ENCODE assay signal across 35 cellular contexts in the genomic region with DNA sequence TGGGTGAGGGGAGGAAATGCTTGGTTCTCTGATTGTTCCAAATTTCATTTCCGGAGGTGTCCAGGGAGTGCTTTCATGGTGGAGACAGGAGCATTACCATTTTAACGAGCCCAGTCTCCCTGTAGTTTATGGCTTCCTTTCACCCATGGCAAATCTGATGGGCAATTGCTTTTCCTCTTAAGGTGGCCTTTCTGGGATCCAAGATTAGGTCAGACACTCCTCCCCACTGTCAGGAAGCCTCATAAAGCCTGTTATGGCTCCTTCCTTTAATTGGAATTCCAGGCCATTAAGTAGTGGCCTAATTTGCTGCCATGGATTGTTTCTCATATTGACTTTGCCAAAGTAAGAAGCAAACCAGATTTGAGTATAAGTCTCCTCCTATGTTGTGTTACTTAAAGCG.
"Had no signal": no experiment of that assay in that cellular context is flagged by ENCODE, and none has a peak within 500 bp of the region (broad histone marks: within the 10 kb centered on the region; RNA-seq: fewer than 3 reads in every experiment).

No MANE protein-coding gene starts in this region.

- DNase-seq: activated CD4-positive, alpha-beta memory T cell treated with anti-CD3 and anti-CD28 coated beads, Interleukin-2, amount 10 ng/mL, durations not matched to agents 7 days and 5 days; activated CD4-positive, alpha-beta T cell treated with anti-CD3 and anti-CD28 coated beads for 1 hour; activated CD4-positive, alpha-beta T cell treated with anti-CD3 and anti-CD28 coated beads for 48 hours; activated CD4-positive, CD25-positive, alpha-beta regulatory T cell; activated CD8-positive, alpha-beta memory T cell treated with anti-CD3 and anti-CD28 coated beads for 24 hours; activated CD8-positive, alpha-beta memory T cell treated with anti-CD3 and anti-CD28 coated beads, Interleukin-2, amount 10 ng/mL, durations not matched to agents 7 days and 5 days; activated CD8-positive, alpha-beta memory T cell treated with anti-CD3 and anti-CD28 coated beads, Interleukin-2, amount 50 U/mL, for 48 hours; activated effector memory CD4-positive, alpha-beta T cell treated with Interleukin-2 at 50 U/mL for 16 hours; activated naive CD4-positive, alpha-beta T cell treated with anti-CD3 and anti-CD28 coated beads, Interleukin-2, amount 10 ng/mL, durations not matched to agents 7 days and 5 days; activated naive CD8-positive, alpha-beta T cell treated with anti-CD3 and anti-CD28 coated beads, Interleukin-2, amount 50 U/mL, for 24 hours; activated T-cell treated with anti-CD3 and anti-CD28 coated beads, Interleukin-2, amount 50 U/mL, for 48 hours; anterior cingulate cortex; caudate nucleus; cerebellar nuclear complex; NCI-H1092 treated with DMSO at 0.1 percent for 48 hours; NCI-H1417; NCI-H146; NCI-H187; NCI-H2029 treated with DMSO at 0.1 percent for 48 hours; NCI-H2107; NCI-H2171; NCI-H510A; NCI-H526; NCI-H774; RPMI8226; SHP77 treated with DMSO at 0.1 percent for 48 hours; SW 1271; T-helper 1 cell; T-helper 2 cell; T-helper 9 cell had no signal

- ATAC-seq: activated CD8-positive, alpha-beta memory T cell treated with anti-CD3 and anti-CD28 coated beads, Interleukin-2, amount 10 ng/mL, durations not matched to agents 7 days and 5 days; activated naive CD8-positive, alpha-beta T cell treated with anti-CD3 and anti-CD28 coated beads, Interleukin-2, amount 50 U/mL, for 24 hours; Panc1 had no signal

- H3K9me3 Mint-ChIP-seq: activated CD4-positive, alpha-beta memory T cell treated with anti-CD3 and anti-CD28 coated beads, Interleukin-2, amount 10 ng/mL, durations not matched to agents 7 days and 5 days; activated naive CD4-positive, alpha-beta T cell treated with anti-CD3 and anti-CD28 coated beads, Interleukin-2, amount 10 ng/mL, durations not matched to agents 7 days and 5 days; activated naive CD8-positive, alpha-beta T cell treated with anti-CD3 and anti-CD28 coated beads, Interleukin-2, amount 50 U/mL, for 24 hours had no signal

- H3K4me3 Mint-ChIP-seq: activated CD4-positive, alpha-beta memory T cell treated with anti-CD3 and anti-CD28 coated beads, Interleukin-2, amount 10 ng/mL, durations not matched to agents 7 days and 5 days; activated CD8-positive, alpha-beta memory T cell treated with anti-CD3 and anti-CD28 coated beads, Interleukin-2, amount 10 ng/mL, durations not matched to agents 7 days and 5 days; activated naive CD4-positive, alpha-beta T cell treated with anti-CD3 and anti-CD28 coated beads, Interleukin-2, amount 10 ng/mL, durations not matched to agents 7 days and 5 days; activated naive CD8-positive, alpha-beta T cell; activated naive CD8-positive, alpha-beta T cell treated with anti-CD3 and anti-CD28 coated beads, Interleukin-2, amount 50 U/mL, for 24 hours had no signal

- H3K27ac Mint-ChIP-seq: activated CD4-positive, alpha-beta memory T cell treated with anti-CD3 and anti-CD28 coated beads, Interleukin-2, amount 10 ng/mL, durations not matched to agents 7 days and 5 days; activated CD8-positive, alpha-beta memory T cell treated with anti-CD3 and anti-CD28 coated beads, Interleukin-2, amount 10 ng/mL, durations not matched to agents 7 days and 5 days; activated naive CD4-positive, alpha-beta T cell treated with anti-CD3 and anti-CD28 coated beads, Interleukin-2, amount 10 ng/mL, durations not matched to agents 7 days and 5 days; activated naive CD8-positive, alpha-beta T cell; activated naive CD8-positive, alpha-beta T cell treated with anti-CD3 and anti-CD28 coated beads, Interleukin-2, amount 50 U/mL, for 24 hours had no signal

- H3K36me3 Mint-ChIP-seq: activated CD8-positive, alpha-beta memory T cell treated with anti-CD3 and anti-CD28 coated beads, Interleukin-2, amount 10 ng/mL, durations not matched to agents 7 days and 5 days; activated naive CD4-positive, alpha-beta T cell treated with anti-CD3 and anti-CD28 coated beads, Interleukin-2, amount 10 ng/mL, durations not matched to agents 7 days and 5 days; activated naive CD8-positive, alpha-beta T cell; brain had no signal

- FAIRE-seq: bronchial epithelial cell had no signal

- H3K27ac ChIP-seq: VCaP had no signal

- H3K4me1 Mint-ChIP-seq: activated CD4-positive, alpha-beta memory T cell treated with anti-CD3 and anti-CD28 coated beads, Interleukin-2, amount 10 ng/mL, durations not matched to agents 7 days and 5 days; activated CD8-positive, alpha-beta memory T cell treated with anti-CD3 and anti-CD28 coated beads, Interleukin-2, amount 10 ng/mL, durations not matched to agents 7 days and 5 days; activated naive CD4-positive, alpha-beta T cell treated with anti-CD3 and anti-CD28 coated beads, Interleukin-2, amount 10 ng/mL, durations not matched to agents 7 days and 5 days; activated naive CD8-positive, alpha-beta T cell treated with anti-CD3 and anti-CD28 coated beads, Interleukin-2, amount 50 U/mL, for 24 hours; brain had no signal

- H3K27me3 Mint-ChIP-seq: activated naive CD4-positive, alpha-beta T cell treated with anti-CD3 and anti-CD28 coated beads, Interleukin-2, amount 10 ng/mL, durations not matched to agents 7 days and 5 days; activated naive CD8-positive, alpha-beta T cell; brain had no signal
